14 cellular contexts compared by ENCODE assay signal in the genomic region with DNA sequence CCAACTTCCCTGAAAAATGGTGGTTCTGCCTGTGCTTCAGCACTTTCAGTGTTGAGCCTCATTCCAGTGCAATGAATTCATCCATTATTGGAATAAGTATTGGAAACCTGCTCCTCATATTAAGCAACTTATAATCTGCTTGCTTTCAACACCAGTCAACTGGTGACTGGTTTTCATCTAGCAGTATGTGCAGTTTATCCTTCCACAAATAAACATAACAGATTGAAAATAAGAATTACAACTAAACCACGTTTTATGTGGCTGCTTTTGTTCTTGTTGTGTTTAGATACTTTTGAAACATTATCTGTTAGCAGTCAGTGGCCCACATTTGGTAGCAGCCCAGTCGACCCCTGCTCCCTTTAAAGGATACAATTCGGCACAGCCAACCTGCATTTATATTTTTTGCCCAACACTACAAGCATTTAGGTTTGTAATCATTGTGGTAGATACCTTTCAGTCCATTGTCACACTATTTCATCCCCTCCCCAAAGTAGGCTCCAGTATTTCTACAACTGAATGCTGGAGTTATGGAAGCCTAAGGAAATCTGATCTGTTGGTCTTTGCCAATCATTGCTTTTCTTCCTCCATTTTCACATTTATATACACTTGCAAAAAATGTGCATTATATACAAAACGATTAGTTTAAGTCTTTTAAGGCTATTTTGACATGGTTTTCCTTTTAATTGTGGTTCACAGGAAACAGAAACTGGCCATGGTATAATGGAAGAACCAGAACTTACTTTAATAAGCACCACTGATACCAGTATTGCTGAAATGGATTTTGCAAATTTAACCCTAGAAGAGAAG. TPM values are rescaled to one million over a fixed set of nuclear protein-coding genes. Genes with fewer than 3 reads are reported as not detected.
DNase-seq lines count a peak whose midpoint lies in the region; ATAC-seq and TF ChIP-seq lines count a peak whose summit lies in the region.
"Had no signal": no experiment of that assay in that cellular context is flagged by ENCODE, and none has a peak within 500 bp of the region (broad histone marks: within the 10 kb centered on the region; RNA-seq: fewer than 3 reads in every experiment).

No MANE protein-coding gene starts in this region.

- intact Hi-C loops in A673 (cut with micrococcal nuclease; ENCODE audit: unreplicated experiment), result no loop called here
- intact Hi-C loops in head of caudate nucleus (cut with DNase I), result no loop called here

- H3K4me3 ChIP-seq in A673 (ENCODE audit: low read depth, low read length, poor library complexity, severe bottlenecking), result no peak overlapping the region
- H3K4me3 ChIP-seq: colonic mucosa, MG63, vagina had no signal

- no peaks in the 10 kb centered on the region for H3K27me3 ChIP-seq in A673 (replicated peaks; ENCODE audit: insufficient read depth, low read depth, low read length, poor library complexity)
- H3K27me3 ChIP-seq: colonic mucosa, MG63, vagina had no signal

- no peaks in the 10 kb centered on the region for H3K9me3 ChIP-seq in A673 (ENCODE audit: low read depth, low read length, poor library complexity, severe bottlenecking)
- H3K9me3 ChIP-seq: colonic mucosa, MG63, vagina had no signal

- DNase-seq in A673 (ENCODE audit: low spot score), result no peak
- DNase-seq in ELF-1 (ENCODE audit: low read depth, low spot score), result peak; percentile 5
- no peak for DNase-seq in epithelial cell of prostate (ENCODE audit: low read depth, low spot score)
- no peak for DNase-seq in head of caudate nucleus
- DNase-seq: activated CD4-positive, alpha-beta T cell treated with anti-CD3 and anti-CD28 coated beads, Interleukin-2, amount 50 U/mL, for 4 hours; colonic mucosa; GF-D8; MG63; occipital lobe had no signal

- H3K36me3 ChIP-seq in A673 (ENCODE audit: insufficient read depth, low read length, poor library complexity, severe bottlenecking), result peaks cover 92% of the 10 kb centered on the region

- no TSS peak for BruUV-seq in A673 (replicated peaks; lab: Mats Ljungman, UMichigan)

- no peaks in the 10 kb centered on the region for H3K4me1 ChIP-seq in A673 (ENCODE audit: insufficient read depth, low read length, poor library complexity, severe bottlenecking)
- H3K4me1 ChIP-seq: colonic mucosa, vagina had no signal

- H3K27ac ChIP-seq in A673 (ENCODE audit: low read depth, low read length, poor library complexity, severe bottlenecking) (peak overlapping the region; percentile 39), epithelial cell of prostate (peak overlapping the region; percentile 25)
- H3K27ac ChIP-seq: colonic mucosa, vagina had no signal

- peak; percentile 23 for ATAC-seq in SK-N-SH treated with all-trans-retinoic acid at 6 μM for 48 hours
- ATAC-seq in HG03469 (IDR thresholded peaks at IDR 0.05; ENCODE audit: unreplicated experiment), result no peak
- ATAC-seq in HG03280 (IDR thresholded peaks at IDR 0.05; ENCODE audit: unreplicated experiment), result no peak
- ATAC-seq in GM18867 (IDR thresholded peaks at IDR 0.05; ENCODE audit: unreplicated experiment), result no peak

- no peak for TF ChIP-seq CTCF in A673 (conservative IDR thresholded peaks at IDR 0.05; ENCODE audit: low read depth, low read length)

- CTCF ChIA-PET in A673 (lab: Charles Lee), result no interaction called here

- POLR2A ChIA-PET in A673 (lab: Charles Lee; ENCODE audit: low non-redundant PET), result no interaction called here

TF ChIP-seq in SK-N-SH treated with all-trans-retinoic acid at 6 μM for 48 hours, 23 proteins besides CTCF, POLR2A, EP300 and RAD21:
- TF ChIP-seq ZFP3 (CRISPR knock-in tag; IDR thresholded peaks at IDR 0.05) (no peak), BACH2 (CRISPR knock-in tag; IDR thresholded peaks at IDR 0.05; ENCODE audit: borderline replicate concordance) (no peak), ZNF8 (CRISPR knock-in tag; IDR thresholded peaks at IDR 0.05) (no peak), TOX (CRISPR knock-in tag; IDR thresholded peaks at IDR 0.05; ENCODE audit: borderline replicate concordance) (no peak), GLIS3 (CRISPR knock-in tag; IDR thresholded peaks at IDR 0.05) (no peak), ISL1 (CRISPR knock-in tag; IDR thresholded peaks at IDR 0.05) (no peak), ZC3H10 (CRISPR knock-in tag; IDR thresholded peaks at IDR 0.05) (no peak), TCF4 (CRISPR knock-in tag; IDR thresholded peaks at IDR 0.05; ENCODE audit: borderline replicate concordance) (no peak; the same call in 1 of the 2 replicates)
- TF ChIP-seq, protein P1, sequence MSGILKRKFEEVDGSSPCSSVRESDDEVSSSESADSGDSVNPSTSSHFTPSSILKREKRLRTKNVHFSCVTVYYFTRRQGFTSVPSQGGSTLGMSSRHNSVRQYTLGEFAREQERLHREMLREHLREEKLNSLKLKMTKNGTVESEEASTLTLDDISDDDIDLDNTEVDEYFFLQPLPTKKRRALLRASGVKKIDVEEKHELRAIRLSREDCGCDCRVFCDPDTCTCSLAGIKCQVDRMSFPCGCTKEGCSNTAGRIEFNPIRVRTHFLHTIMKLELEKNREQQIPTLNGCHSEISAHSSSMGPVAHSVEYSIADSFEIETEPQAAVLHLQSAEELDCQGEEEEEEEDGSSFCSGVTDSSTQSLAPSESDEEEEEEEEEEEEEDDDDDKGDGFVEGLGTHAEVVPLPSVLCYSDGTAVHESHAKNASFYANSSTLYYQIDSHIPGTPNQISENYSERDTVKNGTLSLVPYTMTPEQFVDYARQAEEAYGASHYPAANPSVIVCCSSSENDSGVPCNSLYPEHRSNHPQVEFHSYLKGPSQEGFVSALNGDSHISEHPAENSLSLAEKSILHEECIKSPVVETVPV (CRISPR knock-in tag; IDR thresholded peaks at IDR 0.05), result no peak; the same call in 1 of the 2 replicates
- TF ChIP-seq, protein P2, sequence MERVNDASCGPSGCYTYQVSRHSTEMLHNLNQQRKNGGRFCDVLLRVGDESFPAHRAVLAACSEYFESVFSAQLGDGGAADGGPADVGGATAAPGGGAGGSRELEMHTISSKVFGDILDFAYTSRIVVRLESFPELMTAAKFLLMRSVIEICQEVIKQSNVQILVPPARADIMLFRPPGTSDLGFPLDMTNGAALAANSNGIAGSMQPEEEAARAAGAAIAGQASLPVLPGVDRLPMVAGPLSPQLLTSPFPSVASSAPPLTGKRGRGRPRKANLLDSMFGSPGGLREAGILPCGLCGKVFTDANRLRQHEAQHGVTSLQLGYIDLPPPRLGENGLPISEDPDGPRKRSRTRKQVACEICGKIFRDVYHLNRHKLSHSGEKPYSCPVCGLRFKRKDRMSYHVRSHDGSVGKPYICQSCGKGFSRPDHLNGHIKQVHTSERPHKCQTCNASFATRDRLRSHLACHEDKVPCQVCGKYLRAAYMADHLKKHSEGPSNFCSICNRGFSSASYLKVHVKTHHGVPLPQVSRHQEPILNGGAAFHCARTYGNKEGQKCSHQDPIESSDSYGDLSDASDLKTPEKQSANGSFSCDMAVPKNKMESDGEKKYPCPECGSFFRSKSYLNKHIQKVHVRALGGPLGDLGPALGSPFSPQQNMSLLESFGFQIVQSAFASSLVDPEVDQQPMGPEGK (CRISPR knock-in tag; IDR thresholded peaks at IDR 0.05; ENCODE audit: borderline replicate concordance), result no peak

RNA-seq across cellular contexts. Expression of gene TAF1D, which starts 13.1 kb away (rescaled TPM):
- total RNA-seq in A673 (2021), result 222 and 275 TPM in 2 replicates

RNA-seq across cellular contexts. Expression of gene C11orf54, which starts 13.3 kb away (rescaled TPM):
- total RNA-seq in A673 (2021), result 24.3 and 26.2 TPM in 2 replicates

RNA-seq across cellular contexts. Expression of gene MED17, which starts 55.9 kb away (rescaled TPM):
- 63.4 and 67.9 TPM in 2 replicates for total RNA-seq in A673 (2021)
